In genomic region chr13:107422421-107422820, GRCh38 we compare ENCODE assay signal across 22 cellular contexts.
"Had no signal": no experiment of that assay in that cellular context is flagged by ENCODE, and none has a peak within 500 bp of the region (broad histone marks: within the 10 kb centered on the region; RNA-seq: fewer than 3 reads in every experiment).

No MANE protein-coding gene starts in this region.

- DNase-seq: activated B cell treated with CpG ODN at 0.5 μM for 24 hours; activated CD4-positive, alpha-beta T cell treated with anti-CD3 and anti-CD28 coated beads for 48 hours; activated naive CD4-positive, alpha-beta T cell treated with Interleukin-2 at 50 U/mL for 16 hours; adrenal gland; esophagus squamous epithelium; foreskin fibroblast; glutamatergic neuron; hypothalamus; left ventricle myocardium superior; nephron progenitor cell; occipital lobe; stimulated activated CD4-positive, alpha-beta T cell treated with anti-CD3 and anti-CD28 coated beads, Interleukin-15, amount 100 ng/mL, for 24 hours; stimulated activated CD4-positive, alpha-beta T cell treated with anti-CD3 and anti-CD28 coated beads, Interleukin-4, amount 100 ng/mL, for 1 hour; stimulated activated naive B cell treated with anti-CD40 and anti-IgM and Interleukin-4, amounts not matched to agents 10 μg/mL and 1 μg/mL and 100 μg/mL, for 72 hours; tibial artery had no signal

- H3K27me3 ChIP-seq: adrenal gland, esophagus squamous epithelium, right atrium auricular region, tibial artery had no signal

- H3K4me1 Mint-ChIP-seq: activated B cell treated with CpG ODN at 0.5 μM for 24 hours; memory B cell; nephron progenitor cell; stimulated activated naive B cell treated with anti-CD40 and anti-IgM and Interleukin-4, amounts not matched to agents 10 μg/mL and 1 μg/mL and 100 μg/mL, for 72 hours had no signal

- H3K36me3 Mint-ChIP-seq: memory B cell; stimulated activated naive B cell treated with anti-CD40 and anti-IgM and Interleukin-4, amounts not matched to agents 10 μg/mL and 1 μg/mL and 100 μg/mL, for 72 hours had no signal

- FAIRE-seq: colon, urothelium cell line had no signal

- H3K27ac Mint-ChIP-seq: activated B cell treated with CpG ODN at 0.5 μM for 24 hours; memory B cell; nephron progenitor cell; progenitor cell of endocrine pancreas; stimulated activated naive B cell treated with anti-CD40 and anti-IgM and Interleukin-4, amounts not matched to agents 10 μg/mL and 1 μg/mL and 100 μg/mL, for 72 hours; T-helper 1 cell treated with Interleukin-12 subunit alpha and Interleukin-12 subunit beta and Interleukin-4 antibody, amounts not matched to agents 30 μg/mL and 1 μg/mL, for 36 hours had no signal

- H3K27ac ChIP-seq: adrenal gland, esophagus squamous epithelium, right atrium auricular region, skin epidermis, tibial artery had no signal

- H3K4me1 ChIP-seq: adrenal gland, esophagus squamous epithelium, right atrium auricular region, tibial artery had no signal

- H3K9me3 Mint-ChIP-seq: nephron progenitor cell; stimulated activated naive B cell treated with anti-CD40 and anti-IgM and Interleukin-4, amounts not matched to agents 10 μg/mL and 1 μg/mL and 100 μg/mL, for 72 hours; T-helper 1 cell treated with Interleukin-12 subunit alpha and Interleukin-12 subunit beta and Interleukin-4 antibody, amounts not matched to agents 30 μg/mL and 1 μg/mL, for 36 hours had no signal

- ATAC-seq: left ventricle myocardium superior; stimulated activated naive B cell treated with anti-CD40 and anti-IgM and Interleukin-4, amounts not matched to agents 10 μg/mL and 1 μg/mL and 100 μg/mL, for 72 hours had no signal

- H3K4me3 Mint-ChIP-seq: activated B cell treated with CpG ODN at 0.5 μM for 24 hours; memory B cell; nephron progenitor cell; stimulated activated naive B cell treated with anti-CD40 and anti-IgM and Interleukin-4, amounts not matched to agents 10 μg/mL and 1 μg/mL and 100 μg/mL, for 72 hours; T-helper 1 cell treated with Interleukin-12 subunit alpha and Interleukin-12 subunit beta and Interleukin-4 antibody, amounts not matched to agents 30 μg/mL and 1 μg/mL, for 36 hours had no signal

- H3K36me3 ChIP-seq: adrenal gland, esophagus squamous epithelium, right atrium auricular region, tibial artery had no signal

- H3K4me3 ChIP-seq: adrenal gland, esophagus squamous epithelium, right atrium auricular region, skin epidermis, tibial artery had no signal

- H3K9me3 ChIP-seq: right atrium auricular region, tibial artery had no signal

- H3K27me3 Mint-ChIP-seq: activated B cell treated with CpG ODN at 0.5 μM for 24 hours; memory B cell; progenitor cell of endocrine pancreas; stimulated activated naive B cell treated with anti-CD40 and anti-IgM and Interleukin-4, amounts not matched to agents 10 μg/mL and 1 μg/mL and 100 μg/mL, for 72 hours had no signal
